20 cellular contexts compared by ENCODE assay signal in the genomic region with DNA sequence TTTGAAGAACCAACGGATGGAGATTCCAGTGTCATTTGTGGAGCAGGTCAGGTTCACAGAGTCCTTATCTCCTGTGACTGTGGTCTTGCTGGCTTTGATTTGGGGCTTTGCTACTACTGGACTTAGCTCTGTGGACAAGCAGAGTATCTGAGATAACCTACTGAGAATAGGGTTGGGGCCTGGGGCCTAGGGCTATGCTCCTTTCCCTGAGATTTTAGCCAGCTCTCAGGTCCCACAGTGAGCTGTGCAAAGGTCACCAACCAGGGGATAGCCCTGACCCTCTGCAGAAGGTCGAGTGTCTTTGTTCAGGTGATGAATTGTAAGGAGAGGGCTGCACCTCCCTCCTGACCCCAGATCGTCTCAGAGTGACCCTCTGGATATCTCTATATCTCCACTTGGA. TPM values are rescaled to one million over a fixed set of nuclear protein-coding genes. Genes with fewer than 3 reads are reported as not detected.
DNase-seq lines count a peak whose midpoint lies in the region; TF ChIP-seq lines count a peak whose summit lies in the region.
"Had no signal": no experiment of that assay in that cellular context is flagged by ENCODE, and none has a peak within 500 bp of the region (broad histone marks: within the 10 kb centered on the region; RNA-seq: fewer than 3 reads in every experiment).

No MANE protein-coding gene starts in this region.

- no peak overlapping the region for H3K4me3 ChIP-seq in Caco-2 (ENCODE audit: low read depth, low read length)
- no peak overlapping the region for H3K4me3 ChIP-seq in esophagus muscularis mucosa
- H3K4me3 ChIP-seq in CD8-positive, alpha-beta memory T cell (ENCODE audit: low read length): no peak overlapping the region
- no peak overlapping the region for H3K4me3 ChIP-seq in adrenal gland
- H3K4me3 ChIP-seq: BLaER1 treated with 17β-estradiol and CSF1 and Interleukin-3, amounts not matched to agents 10 nM and 100 nM had no signal

- POLR2A ChIA-PET in Caco-2 (lab: Charles Lee): interaction anchor here (0.6 kb wide), 1 partner anchor 50 kb away, joined by 6 read pairs; no protein-coding TSS in a partner anchor
- POLR2A ChIA-PET in CD8-positive, alpha-beta memory T cell (lab: Charles Lee): no interaction called here

- H3K9me3 ChIP-seq in Caco-2 (no peaks in the 10 kb centered on the region), esophagus muscularis mucosa (no peaks in the 10 kb centered on the region), adrenal gland (replicated peaks in 1 of 3) (no peaks in the 10 kb centered on the region)
- H3K9me3 ChIP-seq in CD8-positive, alpha-beta memory T cell (ENCODE audit: low read length): no peaks in the 10 kb centered on the region

- CTCF ChIA-PET in Caco-2 (lab: Charles Lee): interaction anchor here (1.1 kb wide), 1 partner anchor 69 kb away, joined by 4 read pairs; no protein-coding TSS in a partner anchor
- CTCF ChIA-PET in CD8-positive, alpha-beta memory T cell (lab: Charles Lee): interaction anchor here (0.7 to 1.7 kb wide), 2 partner anchors 10 to 73 kb away, joined by 3 to 5 read pairs; partner anchors contain the start of gene CEACAM1

- DNase-seq in Caco-2: peak; percentile 19 to 56
- DNase-seq in esophagus muscularis mucosa (ENCODE audit: extremely low spot score): peak; percentile 90
- DNase-seq in neural crest cell (ENCODE audit: low read depth, low spot score): no peak
- peak; percentile 51 for DNase-seq in osteocyte (ENCODE audit: extremely low spot score, unreplicated experiment)
- DNase-seq in CD8-positive, alpha-beta memory T cell: no peak
- no peak for DNase-seq in adrenal gland
- DNase-seq in SKM-1 treated with dmso at 0.1 percent for 144 hours (lab: John Stamatoyannopoulos, UW; ENCODE audit: unreplicated experiment): no peak
- DNase-seq: CD8-positive, alpha-beta T cell; COR-L47; DMS153; DMS79; GF-D8; GOT3; H7; HFFc6; IMR-90 had no signal

- intact Hi-C loops in Caco-2 (cut with micrococcal nuclease; ENCODE audit: unreplicated experiment): no loop called here
- intact Hi-C loops in esophagus muscularis mucosa (cut with DNase I): no loop called here
- intact Hi-C loops in adrenal gland (cut with DNase I): no loop called here

- H3K27me3 ChIP-seq in Caco-2 (replicated peaks; ENCODE audit: control insufficient read depth, insufficient read depth, low read length) (no peaks in the 10 kb centered on the region), esophagus muscularis mucosa (no peaks in the 10 kb centered on the region), adrenal gland (no peaks in the 10 kb centered on the region)
- H3K27me3 ChIP-seq in CD8-positive, alpha-beta memory T cell (ENCODE audit: insufficient read depth, low read length, poor library complexity, severe bottlenecking): no peaks in the 10 kb centered on the region
- H3K27me3 ChIP-seq: BLaER1 treated with 17β-estradiol and CSF1 and Interleukin-3, amounts not matched to agents 10 nM and 100 nM had no signal

- no peak for TF ChIP-seq POLR2A in esophagus muscularis mucosa (IDR thresholded peaks at IDR 0.05; ENCODE audit: low read depth)
- no peak for TF ChIP-seq POLR2A in adrenal gland (IDR thresholded peaks at IDR 0.05)

- H3K4me1 Mint-ChIP-seq in Caco-2 (ENCODE audit: low read depth, unreplicated experiment) (no peaks in the 10 kb centered on the region), neural crest cell (no peaks in the 10 kb centered on the region), osteocyte (ENCODE audit: unreplicated experiment) (no peaks in the 10 kb centered on the region)
- no peaks in the 10 kb centered on the region for H3K4me1 Mint-ChIP-seq in CD8-positive, alpha-beta memory T cell

- TF ChIP-seq CTCF in Caco-2 (IDR thresholded peaks at IDR 0.05; ENCODE audit: insufficient read depth in 1 of 2, low read depth in 1 of 2, low read length in 1 of 2, severe bottlenecking in 1 of 2, unreplicated experiment in 1 of 2) (no peak), esophagus muscularis mucosa (IDR thresholded peaks at IDR 0.05) (no peak), neural crest cell (conservative IDR thresholded peaks at IDR 0.05) (no peak), osteocyte (IDR thresholded peaks at IDR 0.05) (no peak), adrenal gland (IDR thresholded peaks at IDR 0.05) (no peak)

- no peaks in the 10 kb centered on the region for H3K36me3 ChIP-seq in Caco-2 (ENCODE audit: control insufficient read depth, insufficient read depth, low read length)
- peaks cover 0 to 23% (median 3%) of the 10 kb centered on the region in 4 donors for H3K36me3 ChIP-seq in esophagus muscularis mucosa
- H3K36me3 ChIP-seq in CD8-positive, alpha-beta memory T cell (ENCODE audit: insufficient read depth, low read length): no peaks in the 10 kb centered on the region
- no peaks in the 10 kb centered on the region for H3K36me3 ChIP-seq in adrenal gland (replicated peaks in 1 of 2)

- no peak overlapping the region for H3K4me3 Mint-ChIP-seq in Caco-2 (ENCODE audit: unreplicated experiment)
- H3K4me3 Mint-ChIP-seq in neural crest cell: no peak overlapping the region
- H3K4me3 Mint-ChIP-seq in osteocyte (ENCODE audit: unreplicated experiment): no peak overlapping the region
- H3K4me3 Mint-ChIP-seq in CD8-positive, alpha-beta memory T cell: no peak overlapping the region
- H3K4me3 Mint-ChIP-seq: B cell; CD8-positive, alpha-beta T cell; HFFc6 had no signal

- 60% methylated on average over 3 of the region's 3 CpGs for WGBS in esophagus muscularis mucosa
- whole genome bisulfite sequencing in adrenal gland, 4 donors: 48 to 63% (median 59%) methylated on average over 3 of the region's 3 CpGs

- H3K27ac ChIP-seq in esophagus muscularis mucosa (replicated peaks in 1 of 4) (no peak overlapping the region), adrenal gland (no peak overlapping the region)
- H3K27ac ChIP-seq in CD8-positive, alpha-beta memory T cell (ENCODE audit: low read depth, low read length): no peak overlapping the region
- H3K27ac ChIP-seq: BLaER1 treated with 17β-estradiol and CSF1 and Interleukin-3, amounts not matched to agents 10 nM and 100 nM; HL-60 had no signal

- no peaks in the 10 kb centered on the region for H3K27me3 Mint-ChIP-seq in Caco-2 (ENCODE audit: insufficient read depth, unreplicated experiment)
- H3K27me3 Mint-ChIP-seq in neural crest cell (ENCODE audit: low read depth): peaks cover 3% of the 10 kb centered on the region
- H3K27me3 Mint-ChIP-seq in osteocyte (ENCODE audit: unreplicated experiment): peaks cover 10% of the 10 kb centered on the region
- no peaks in the 10 kb centered on the region for H3K27me3 Mint-ChIP-seq in CD8-positive, alpha-beta memory T cell
- H3K27me3 Mint-ChIP-seq: B cell had no signal

- H3K27ac Mint-ChIP-seq in Caco-2 (ENCODE audit: unreplicated experiment): no peak overlapping the region
- H3K27ac Mint-ChIP-seq in neural crest cell (ENCODE audit: unreplicated experiment): peak overlapping the region; percentile 8
- H3K27ac Mint-ChIP-seq in osteocyte (ENCODE audit: unreplicated experiment): no peak overlapping the region
- H3K27ac Mint-ChIP-seq in CD8-positive, alpha-beta memory T cell: peak overlapping the region in 1 of 8 donors; percentile 27
- H3K27ac Mint-ChIP-seq: B cell; CD8-positive, alpha-beta T cell; HFFc6 had no signal

- H3K36me3 Mint-ChIP-seq in Caco-2 (ENCODE audit: insufficient read depth, unreplicated experiment) (peaks cover 6% of the 10 kb centered on the region), neural crest cell (ENCODE audit: low read depth) (no peaks in the 10 kb centered on the region), osteocyte (ENCODE audit: unreplicated experiment) (no peaks in the 10 kb centered on the region)
- peaks cover 0 to 10% (median 4%) of the 10 kb centered on the region in 3 donors for H3K36me3 Mint-ChIP-seq in CD8-positive, alpha-beta memory T cell

- H3K9me3 Mint-ChIP-seq in Caco-2 (ENCODE audit: unreplicated experiment): no peaks in the 10 kb centered on the region
- no peaks in the 10 kb centered on the region for H3K9me3 Mint-ChIP-seq in neural crest cell
- no peaks in the 10 kb centered on the region for H3K9me3 Mint-ChIP-seq in osteocyte (ENCODE audit: unreplicated experiment)
- no peaks in the 10 kb centered on the region for H3K9me3 Mint-ChIP-seq in CD8-positive, alpha-beta memory T cell
- H3K9me3 Mint-ChIP-seq: CD8-positive, alpha-beta T cell; HFFc6 had no signal

- H3K4me1 ChIP-seq in Caco-2 (peaks cover 7% of the 10 kb centered on the region), esophagus muscularis mucosa (no peaks in the 10 kb centered on the region), adrenal gland (replicated peaks in 1 of 2) (no peaks in the 10 kb centered on the region)
- H3K4me1 ChIP-seq in CD8-positive, alpha-beta memory T cell (ENCODE audit: insufficient read depth, low read length): no peaks in the 10 kb centered on the region

- no peak for TF ChIP-seq EP300 in esophagus muscularis mucosa (IDR thresholded peaks at IDR 0.05)

- no TSS peak for BruUV-seq in Caco-2 (replicated peaks; lab: Mats Ljungman, UMichigan)

RNA-seq across cellular contexts. Expression of gene CEACAM1, which starts 9.2 kb away (rescaled TPM):
- total RNA-seq in Caco-2 (2022) (7.1 and 9.9 TPM in 2 replicates), esophagus muscularis mucosa (1 to 10 TPM; 1.2 to 3.1 (median 1.7) TPM), neural crest cell (not detected in 2 replicates), osteocyte (not detected in 2 replicates), adrenal gland (10 to 100 TPM; 15.2 to 35.2 (median 26.6) TPM)
- total RNA-seq in CD8-positive, alpha-beta memory T cell: under 1 TPM; 0.46 to 0.78 TPM
- 0.15 TPM for polyA plus RNA-seq in CD8-positive, alpha-beta memory T cell
- 10 to 100 TPM; 15.5 to 59.5 (median 17.7) TPM for polyA plus RNA-seq in adrenal gland
- total RNA-seq: HFFc6, HT1080, IMR-90 had no signal
- polyA plus RNA-seq: IMR-90 had no signal

Comparison
In these comparisons a context has a peak if more than half of its experiments do, and no peak if none do; other contexts are left out.
1. DNase-seq: peak in Caco-2 (2 of 2), esophagus muscularis mucosa (single experiment) and osteocyte (single experiment); none in neural crest cell (single experiment), CD8-positive, alpha-beta memory T cell (0 of 5), adrenal gland (0 of 7) and SKM-1 treated with dmso at 0.1 percent for 144 hours (single experiment).